In genomic region chr7:45642044-45642443, GRCh38 we compare ENCODE assay signal across 19 cellular contexts.
A peak's percentile ranks its signal among the peaks of the same experiment; 100 is the strongest.
DNase-seq lines count a peak whose midpoint lies in the region; FAIRE-seq and TF ChIP-seq lines count a peak whose summit lies in the region.
"Had no signal": no experiment of that assay in that cellular context is flagged by ENCODE, and none has a peak within 500 bp of the region (broad histone marks: within the 10 kb centered on the region; RNA-seq: fewer than 3 reads in every experiment).

No MANE protein-coding gene starts in this region.

- no peak overlapping the region for H3K4me2 ChIP-seq in H1 (ENCODE audit: insufficient read depth in 1 of 2, low read depth in 2 of 2, low read length in 2 of 2)

- DNase-seq in ELF-1 (ENCODE audit: low read depth, low spot score) (peak; percentile 20), OCI-M1 (lab: John Stamatoyannopoulos, UW) (peak; percentile 2), H1 (ENCODE audit: low read depth in 1 of 2, low spot score in 2 of 2) (no peak), osteocyte (ENCODE audit: extremely low spot score, unreplicated experiment) (peak; percentile 54), endothelial cell (ENCODE audit: low spot score) (no peak), DMS53 (lab: John Stamatoyannopoulos, UW) (no peak)
- DNase-seq in effector memory CD4-positive, alpha-beta T cell: no peak
- DNase-seq: AML-193, COR-L47, DMS79, HFFc6, KG1, NCI-H1436 treated with DMSO at 0.1 percent for 48 hours, NCI-H2029 treated with DMSO at 0.1 percent for 48 hours, NCI-H2171 treated with DMSO at 0.1 percent for 48 hours, NCI-H774 had no signal

- no peak overlapping the region for H4K8ac ChIP-seq in H1 (ENCODE audit: extremely low read depth, insufficient read depth, low read length)

- TF ChIP-seq EP300 in H1 (IDR thresholded peaks at IDR 0.05; ENCODE audit: borderline replicate concordance in 1 of 2, low read depth in 2 of 2, low read length in 2 of 2): no peak

- H2AFZ ChIP-seq in H1 (ENCODE audit: low read length): no peak overlapping the region

- no peak overlapping the region for H3K56ac ChIP-seq in H1 (replicated peaks; ENCODE audit: insufficient read length, low read depth, low read length)

- no peak overlapping the region for H3K4ac ChIP-seq in H1 (replicated peaks; ENCODE audit: insufficient read length, low read depth, low read length)

- H3K27ac Mint-ChIP-seq in osteocyte (ENCODE audit: unreplicated experiment) (no peak overlapping the region), endothelial cell (ENCODE audit: unreplicated experiment) (no peak overlapping the region)
- H3K27ac Mint-ChIP-seq: HFFc6 had no signal

- H4K20me1 ChIP-seq in H1 (replicated peaks in 1 of 2; ENCODE audit: control insufficient read depth in 1 of 2, insufficient read depth in 2 of 2, low read length in 2 of 2): no peaks in the 10 kb centered on the region

- no peak overlapping the region for H4K91ac ChIP-seq in H1 (replicated peaks; ENCODE audit: insufficient read length, low read length)

- no peaks in the 10 kb centered on the region for H3K9me3 ChIP-seq in H1 (ENCODE audit: insufficient read depth in 2 of 2, low read depth in 1 of 2, low read length in 1 of 2)
- H3K9me3 ChIP-seq in effector memory CD4-positive, alpha-beta T cell (ENCODE audit: control insufficient read depth, low read length): no peaks in the 10 kb centered on the region

- TF ChIP-seq CTCF in H1 (IDR thresholded peaks at IDR 0.05; ENCODE audit: control extremely low read depth in 1 of 3, insufficient read depth in 1 of 3, low read depth in 1 of 3, low read length in 3 of 3) (no peak), osteocyte (IDR thresholded peaks at IDR 0.05) (no peak), endothelial cell (IDR thresholded peaks at IDR 0.05; ENCODE audit: unreplicated experiment) (no peak)

- 93% methylated on average over 1 of the region's 1 CpG; no CpG with 5 or more reads in 1 of the 2 experiments for WGBS in H1 (ENCODE audit: extremely low coverage in 1 of 2, insufficient coverage in 1 of 2, insufficient read length in 1 of 2, insufficient replicate concordance in 2 of 2, low coverage in 1 of 2, low lambda C conversion rate in 2 of 2, missing lambda C conversion rate in 1 of 2), 2 experiments

- H2BK15ac ChIP-seq in H1 (ENCODE audit: low read length): 0 out of 2 replicates have a peak overlapping the region, but pooled peaks have one; percentile 65

- H3K79me2 ChIP-seq in H1 (ENCODE audit: control insufficient read depth in 1 of 2, insufficient read depth in 2 of 2, low read length in 2 of 2): no peaks in the 10 kb centered on the region; a peak in 1 of 4 replicates

- H3K27ac ChIP-seq in H1 (ENCODE audit: low read depth, low read length): no peak overlapping the region
- H3K27ac ChIP-seq in effector memory CD4-positive, alpha-beta T cell (ENCODE audit: insufficient read depth, low read length, poor library complexity, severe bottlenecking): no peak overlapping the region

- no peaks in the 10 kb centered on the region for H3K36me3 ChIP-seq in H1 (ENCODE audit: control insufficient read depth in 2 of 4, insufficient read depth in 4 of 4, low read length in 3 of 4)
- H3K36me3 ChIP-seq in effector memory CD4-positive, alpha-beta T cell (ENCODE audit: control insufficient read depth, insufficient read depth, low read length): no peaks in the 10 kb centered on the region

- no peak overlapping the region for H4K5ac ChIP-seq in H1 (ENCODE audit: insufficient read length, low read depth, low read length)

- H3K79me1 ChIP-seq in H1 (ENCODE audit: low read depth, low read length): peaks cover 6% of the 10 kb centered on the region; the same call in 1 of the 2 replicates

- no peak overlapping the region for H2BK12ac ChIP-seq in H1 (ENCODE audit: low read depth, low read length)

- no peak overlapping the region for H3K14ac ChIP-seq in H1 (ENCODE audit: insufficient read length)

- H3K9me3 Mint-ChIP-seq in osteocyte (ENCODE audit: unreplicated experiment): no peaks in the 10 kb centered on the region
- H3K9me3 Mint-ChIP-seq in endothelial cell (ENCODE audit: unreplicated experiment): no peaks in the 10 kb centered on the region
- H3K9me3 Mint-ChIP-seq: HFFc6 had no signal

- POLR2A ChIA-PET in H1 (lab: Charles Lee; ENCODE audit: partially characterized antibody): no interaction called here

- no peaks in the 10 kb centered on the region for H3K27me3 ChIP-seq in H1 (replicated peaks in 1 of 4; ENCODE audit: control insufficient read depth in 3 of 4, extremely low read depth in 1 of 4, insufficient read depth in 3 of 4, low read length in 3 of 4)
- no peaks in the 10 kb centered on the region for H3K27me3 ChIP-seq in effector memory CD4-positive, alpha-beta T cell (replicated peaks; ENCODE audit: control insufficient read depth, insufficient read depth, low read length, poor library complexity, severe bottlenecking)

- H3K23me2 ChIP-seq in H1 (ENCODE audit: low read depth, low read length): no peaks in the 10 kb centered on the region

- no peak for TF ChIP-seq POLR2A in H1 (IDR thresholded peaks at IDR 0.05; ENCODE audit: control extremely low read depth in 1 of 2, low read depth in 2 of 2, low read length in 2 of 2)

- no peak for FAIRE-seq in H1 (lab: Jason Lieb, UNC)
- FAIRE-seq: G401.6, GM12891, HepG2 had no signal

- H3K36me3 Mint-ChIP-seq in osteocyte (ENCODE audit: unreplicated experiment): no peaks in the 10 kb centered on the region
- H3K36me3 Mint-ChIP-seq in endothelial cell (ENCODE audit: low read depth, unreplicated experiment): peaks cover 6% of the 10 kb centered on the region

- CTCF ChIA-PET in H1 (lab: Charles Lee; ENCODE audit: partially characterized antibody): no interaction called here

- no peak overlapping the region for H3K4me3 Mint-ChIP-seq in osteocyte (ENCODE audit: unreplicated experiment)
- no peak overlapping the region for H3K4me3 Mint-ChIP-seq in endothelial cell (ENCODE audit: unreplicated experiment)
- H3K4me3 Mint-ChIP-seq: HFFc6 had no signal

- no peak overlapping the region for H3K4me3 ChIP-seq in H1 (ENCODE audit: extremely low read depth in 1 of 4, insufficient read depth in 2 of 4, low read depth in 3 of 4, low read length in 4 of 4)
- H3K4me3 ChIP-seq in effector memory CD4-positive, alpha-beta T cell (ENCODE audit: insufficient read depth, low read depth, low read length, poor library complexity, severe bottlenecking): no peak overlapping the region

- no peak overlapping the region for H2BK120ac ChIP-seq in H1 (replicated peaks; ENCODE audit: low read depth, low read length)

- H3K4me1 Mint-ChIP-seq in osteocyte (ENCODE audit: unreplicated experiment) (no peaks in the 10 kb centered on the region), endothelial cell (ENCODE audit: unreplicated experiment) (peaks cover 60% of the 10 kb centered on the region)

- H3K4me1 ChIP-seq in H1 (replicated peaks in 1 of 4; ENCODE audit: control insufficient read depth in 3 of 4, insufficient read depth in 4 of 4, low read length in 3 of 4): no peaks in the 10 kb centered on the region; a peak in 1 of 7 replicates
- H3K4me1 ChIP-seq in effector memory CD4-positive, alpha-beta T cell (ENCODE audit: control insufficient read depth, insufficient read depth, low read length, poor library complexity, severe bottlenecking): no peaks in the 10 kb centered on the region

- H2BK5ac ChIP-seq in H1 (ENCODE audit: low read depth, low read length): no peak overlapping the region

- H3K18ac ChIP-seq in H1 (ENCODE audit: extremely low read depth, low read length): no peak overlapping the region

- peaks cover 18% of the 10 kb centered on the region for H3K27me3 Mint-ChIP-seq in osteocyte (ENCODE audit: unreplicated experiment)
- H3K27me3 Mint-ChIP-seq in endothelial cell (ENCODE audit: unreplicated experiment): peaks cover 3% of the 10 kb centered on the region

- no peak overlapping the region for H3K23ac ChIP-seq in H1 (ENCODE audit: insufficient read length)

- no peak overlapping the region for H2BK20ac ChIP-seq in H1 (ENCODE audit: low read length)

- H3K9ac ChIP-seq in H1 (replicated peaks in 1 of 4; ENCODE audit: extremely low read depth in 1 of 4, low read depth in 3 of 4, low read length in 3 of 4): no peak overlapping the region

- TF ChIP-seq RAD21 in H1 (IDR thresholded peaks at IDR 0.05 in 1 of 2, conservative IDR thresholded peaks at IDR 0.05 in 1 of 2; ENCODE audit: low read depth in 2 of 2, low read length in 2 of 2): no peak

- H2AK5ac ChIP-seq in H1 (ENCODE audit: low read depth, low read length): no peak overlapping the region

TF ChIP-seq in H1, 55 proteins besides CTCF, POLR2A, EP300 and RAD21:
- TF ChIP-seq CHD1 (IDR thresholded peaks at IDR 0.05; ENCODE audit: low read depth, low read length) (no peak), CTBP2 (IDR thresholded peaks at IDR 0.05; ENCODE audit: borderline replicate concordance, insufficient read depth, insufficient read length, low read length) (no peak), ATF3 (IDR thresholded peaks at IDR 0.05; ENCODE audit: insufficient read depth, low read depth, low read length) (no peak), JUND (IDR thresholded peaks at IDR 0.05; ENCODE audit: low read length) (no peak), TBP (IDR thresholded peaks at IDR 0.05; ENCODE audit: low read depth, low read length) (no peak), GTF2F1 (IDR thresholded peaks at IDR 0.05; ENCODE audit: borderline replicate concordance, low read depth, low read length) (no peak), MAFK (IDR thresholded peaks at IDR 0.05; ENCODE audit: low read depth, low read length) (no peak), RXRA (IDR thresholded peaks at IDR 0.05; ENCODE audit: insufficient read depth, low read depth, low read length) (no peak), SRF (IDR thresholded peaks at IDR 0.05; ENCODE audit: low read depth, low read length) (no peak), GABPA (IDR thresholded peaks at IDR 0.05; ENCODE audit: borderline replicate concordance, insufficient read depth, low read length) (no peak), EGR1 (IDR thresholded peaks at IDR 0.05; ENCODE audit: borderline replicate concordance, low read depth, low read length) (no peak), SP4 (IDR thresholded peaks at IDR 0.05; ENCODE audit: low read length) (no peak)

Comparison
In these comparisons a context has a peak if more than half of its experiments do, and no peak if none do; other contexts are left out.
1. DNase-seq: peak in ELF-1 (single experiment), OCI-M1 (single experiment) and osteocyte (single experiment); none in H1 (0 of 2), effector memory CD4-positive, alpha-beta T cell (0 of 3), endothelial cell (single experiment) and DMS53 (single experiment).